ENCODE assay signal across 9 cellular contexts in genomic region chr15:51828621-51829359, GRCh38. TPM values are rescaled to one million over a fixed set of nuclear protein-coding genes. Genes with fewer than 3 reads are reported as not detected.
DNase-seq lines count a peak whose midpoint lies in the region; ATAC-seq and TF ChIP-seq lines count a peak whose summit lies in the region.
"Had no signal": no experiment of that assay in that cellular context is flagged by ENCODE, and none has a peak within 500 bp of the region (broad histone marks: within the 10 kb centered on the region; RNA-seq: fewer than 3 reads in every experiment).

No MANE protein-coding gene starts in this region.

- POLR2A ChIA-PET in GM10248 (lab: Yijun Ruan, JAX) (no interaction called here), PC-3 (lab: Charles Lee; ENCODE audit: unreplicated experiment) (interaction anchor here (0.6 kb wide), 1 partner anchor 51 kb away, joined by 4 read pairs; no protein-coding TSS in a partner anchor)

- peak overlapping the region; percentile 92 for H3K4me3 Mint-ChIP-seq in endodermal cell

- peak; percentile 32 for ATAC-seq in PC-3
- no peak for ATAC-seq in HG03432 (IDR thresholded peaks at IDR 0.05; ENCODE audit: unreplicated experiment)

- H3K9me3 ChIP-seq in PC-3 (ENCODE audit: low read length) (no peaks in the 10 kb centered on the region), endodermal cell (ENCODE audit: control insufficient read depth, low read length) (no peaks in the 10 kb centered on the region), parathyroid adenoma (ENCODE audit: control insufficient read depth, low read length) (no peaks in the 10 kb centered on the region)
- H3K9me3 ChIP-seq: gastroesophageal sphincter had no signal

- H3K9ac ChIP-seq in PC-3 (ENCODE audit: low read length) = peak overlapping the region; percentile 93
- H3K9ac ChIP-seq in endodermal cell (ENCODE audit: extremely low read depth, low read length, poor library complexity, severe bottlenecking) = no peak overlapping the region
- H3K9ac ChIP-seq in parathyroid adenoma = no peak overlapping the region

- H3K4me1 ChIP-seq in PC-3 (ENCODE audit: insufficient read depth, low read length) = peaks cover 48% of the 10 kb centered on the region
- no peaks in the 10 kb centered on the region for H3K4me1 ChIP-seq in endodermal cell (ENCODE audit: control insufficient read depth, insufficient read depth, low read length)
- no peaks in the 10 kb centered on the region for H3K4me1 ChIP-seq in parathyroid adenoma

- H3F3A ChIP-seq in PC-3 (ENCODE audit: low read length, unreplicated experiment) = peaks cover 5% of the 10 kb centered on the region

- peaks cover 10% of the 10 kb centered on the region for H3K4me1 Mint-ChIP-seq in endodermal cell

- CTCF ChIA-PET in GM10248 (lab: Yijun Ruan, JAX) = no interaction called here
- CTCF ChIA-PET in PC-3 (lab: Charles Lee) = no interaction called here

- H3K36me3 ChIP-seq in PC-3 (ENCODE audit: low read depth, low read length) = no peaks in the 10 kb centered on the region
- no peaks in the 10 kb centered on the region for H3K36me3 ChIP-seq in endodermal cell (ENCODE audit: control insufficient read depth, insufficient read depth, low read length)
- no peaks in the 10 kb centered on the region for H3K36me3 ChIP-seq in parathyroid adenoma (ENCODE audit: control insufficient read depth, insufficient read depth, low read length)
- H3K36me3 ChIP-seq: gastroesophageal sphincter had no signal

- TSS peak; percentile 86 for BruUV-seq in PC-3 (replicated peaks; lab: Mats Ljungman, UMichigan)

- H3K4me3 ChIP-seq in PC-3 (ENCODE audit: low read length) (peak overlapping the region; percentile 98; the same call in 1 of the 2 replicates), endodermal cell (ENCODE audit: low read length) (no peak overlapping the region), parathyroid adenoma (ENCODE audit: low read depth, low read length) (peak overlapping the region; percentile 83)

- H3K27ac ChIP-seq in PC-3 (ENCODE audit: low read length) (peak overlapping the region; percentile 91), endodermal cell (ENCODE audit: low read depth, low read length) (no peak overlapping the region), parathyroid adenoma (peak overlapping the region; percentile 82)

- no peaks in the 10 kb centered on the region for H3K9me3 Mint-ChIP-seq in endodermal cell

- H3K79me2 ChIP-seq in PC-3 (ENCODE audit: low read length) = peaks cover 43% of the 10 kb centered on the region
- peaks cover 20% of the 10 kb centered on the region for H3K79me2 ChIP-seq in parathyroid adenoma

- WGBS in endodermal cell (ENCODE audit: insufficient coverage in 1 of 2, insufficient read length in 1 of 2), 2 experiments = 88 to 98% methylated on average over 8 to 9 of the region's 9 CpGs

- peaks cover 26% of the 10 kb centered on the region for H4K20me1 ChIP-seq in PC-3 (ENCODE audit: low read length)

- H3K4me2 ChIP-seq in PC-3 (ENCODE audit: low read length) = peak overlapping the region; percentile 91
- H3K4me2 ChIP-seq in parathyroid adenoma (ENCODE audit: low read length) = peak overlapping the region; percentile 79

- H3K27me3 Mint-ChIP-seq in endodermal cell (ENCODE audit: insufficient read depth) = peaks cover 1% of the 10 kb centered on the region

- H3K36me3 Mint-ChIP-seq in endodermal cell (ENCODE audit: low read depth) = no peaks in the 10 kb centered on the region

- intact Hi-C loops in PC-3 (cut with micrococcal nuclease) = no loop called here

- H2AFZ ChIP-seq in PC-3 (ENCODE audit: low read length) = peak overlapping the region; percentile 84
- peak overlapping the region; percentile 85 for H2AFZ ChIP-seq in parathyroid adenoma

- DNase-seq in GM10248 (ENCODE audit: extremely low spot score) (peak; percentile 12), PC-3 (peak; percentile 88), endodermal cell (no peak), cerebellar nuclear complex (lab: John Stamatoyannopoulos, UW) (no peak), NOMO-1 (lab: John Stamatoyannopoulos, UW; ENCODE audit: unreplicated experiment in 2 of 2) (no peak)
- no peak for DNase-seq in stimulated activated CD4-positive, alpha-beta T cell treated with anti-CD3 and anti-CD28 coated beads, Interleukin-2, amount 100 ng/mL, for 24 hours

- H3K27ac Mint-ChIP-seq in endodermal cell = no peak overlapping the region

- TF ChIP-seq CTCF in GM10248 (IDR thresholded peaks at IDR 0.05; ENCODE audit: control extremely low read depth, extremely low read depth, low read depth, missing control alignments) (no peak), PC-3 (conservative IDR thresholded peaks at IDR 0.05; ENCODE audit: low read depth, low read length) (no peak), endodermal cell (conservative IDR thresholded peaks at IDR 0.05) (no peak), parathyroid adenoma (IDR thresholded peaks at IDR 0.05) (no peak)

- no peaks in the 10 kb centered on the region for H3K9me2 ChIP-seq in PC-3 (replicated peaks; ENCODE audit: low read length)

- H3K27me3 ChIP-seq in PC-3 (ENCODE audit: low read length) (no peaks in the 10 kb centered on the region), endodermal cell (ENCODE audit: control insufficient read depth, insufficient read depth, low read length, poor library complexity, severe bottlenecking) (no peaks in the 10 kb centered on the region), parathyroid adenoma (ENCODE audit: control insufficient read depth, insufficient read depth, low read length) (no peaks in the 10 kb centered on the region)
- H3K27me3 ChIP-seq: gastroesophageal sphincter had no signal

RNA-seq across cellular contexts. Expression of gene TMOD3, which starts 0.7 kb away (rescaled TPM):
- total RNA-seq in PC-3 (2014; rRNA removed) (35.5 and 43.9 TPM in 2 replicates), endodermal cell (10 to 100 TPM; 39.6 to 44.4 TPM)
- polyA plus RNA-seq in endodermal cell (2013, experiment 1 of 2) = 20.6 TPM
- polyA plus RNA-seq in endodermal cell (2013, experiment 2 of 2) = 21.4 TPM

Comparison
In these comparisons a context has a peak if more than half of its experiments do, and no peak if none do; other contexts are left out.
1. DNase-seq: peak in GM10248 (single experiment) and PC-3 (single experiment); none in endodermal cell (single experiment), stimulated activated CD4-positive, alpha-beta T cell treated with anti-CD3 and anti-CD28 coated beads, Interleukin-2, amount 100 ng/mL, for 24 hours (0 of 2), cerebellar nuclear complex (0 of 2) and NOMO-1 (0 of 2).